8 cellular contexts compared by ENCODE assay signal in genomic region chr20:32277361-32278198, GRCh38. TPM values are rescaled to one million over a fixed set of nuclear protein-coding genes. Genes with fewer than 3 reads are reported as not detected.
A peak's percentile ranks its signal among the peaks of the same experiment; 100 is the strongest.
DNase-seq lines count a peak whose midpoint lies in the region; ATAC-seq and TF ChIP-seq lines count a peak whose summit lies in the region.

Gene KIF3B, plus strand, starts transcription at chr20:32277651. Its CDS starts 32,127 bp downstream, at chr20:32309778.

- peak within 1 kb of the TSS; percentile 15 for H2BK15ac ChIP-seq in mesenchymal stem cell (ENCODE audit: low read depth, poor library complexity, severe bottlenecking)

- H2BK120ac ChIP-seq in mesenchymal stem cell (ENCODE audit: low read depth, low read length), result no peak within 1 kb of the TSS

- peak within 1 kb of the TSS; percentile 93 for H3K27ac Mint-ChIP-seq in CD8-positive, alpha-beta T cell
- H3K27ac Mint-ChIP-seq in activated CD8-positive, alpha-beta memory T cell treated with anti-CD3 and anti-CD28 coated beads, Interleukin-2, amount 10 ng/mL, durations not matched to agents 7 days and 5 days, result peak within 1 kb of the TSS; percentile 85

- 4% methylated on average over 57 of the region's 62 CpGs for WGBS in mesenchymal stem cell

- peak within 1 kb of the TSS in 1 of 2 experiments; percentile 64 for H3K14ac ChIP-seq in mesenchymal stem cell (ENCODE audit: low read length in 2 of 2)

- no peaks in the 10 kb centered on the region for H3K27me3 ChIP-seq in CD8-positive, alpha-beta T cell (ENCODE audit: insufficient read depth, low read length)
- H3K27me3 ChIP-seq in NT2/D1 (ENCODE audit: insufficient read depth, insufficient read length) (peaks cover 7% of the 10 kb centered on the region), endocrine pancreas (ENCODE audit: control insufficient read depth, insufficient read depth, low read length) (no peaks in the 10 kb centered on the region), mesenchymal stem cell (ENCODE audit: control insufficient read depth in 1 of 2, insufficient read depth in 1 of 2, low read length in 2 of 2) (peaks cover 0 to 2% of the 10 kb centered on the region in 2 experiments)

- no peaks in the 10 kb centered on the region for H3K27me3 Mint-ChIP-seq in CD8-positive, alpha-beta T cell (ENCODE audit: low read depth)
- no peaks in the 10 kb centered on the region for H3K27me3 Mint-ChIP-seq in activated CD8-positive, alpha-beta memory T cell treated with anti-CD3 and anti-CD28 coated beads, Interleukin-2, amount 10 ng/mL, durations not matched to agents 7 days and 5 days

- H3K9me3 ChIP-seq in CD8-positive, alpha-beta T cell (ENCODE audit: low read length), result no peaks in the 10 kb centered on the region
- H3K9me3 ChIP-seq in NT2/D1 (ENCODE audit: insufficient read depth, low read length) (peaks cover 3% of the 10 kb centered on the region; the same call in 1 of the 2 replicates), endocrine pancreas (ENCODE audit: control insufficient read depth, low read length) (no peaks in the 10 kb centered on the region), mesenchymal stem cell (ENCODE audit: control insufficient read depth, low read length) (no peaks in the 10 kb centered on the region)

- H3K4me3 Mint-ChIP-seq in CD8-positive, alpha-beta T cell, result peak within 1 kb of the TSS; percentile 90
- peak within 1 kb of the TSS; percentile 84 for H3K4me3 Mint-ChIP-seq in activated CD8-positive, alpha-beta memory T cell treated with anti-CD3 and anti-CD28 coated beads, Interleukin-2, amount 10 ng/mL, durations not matched to agents 7 days and 5 days

- no peaks in the 10 kb centered on the region for H3K9me3 Mint-ChIP-seq in CD8-positive, alpha-beta T cell
- peaks cover 3% of the 10 kb centered on the region for H3K9me3 Mint-ChIP-seq in activated CD8-positive, alpha-beta memory T cell treated with anti-CD3 and anti-CD28 coated beads, Interleukin-2, amount 10 ng/mL, durations not matched to agents 7 days and 5 days (ENCODE audit: low read depth)

- H3K4me1 Mint-ChIP-seq in CD8-positive, alpha-beta T cell (ENCODE audit: low read depth), result peaks cover 44% of the 10 kb centered on the region
- peaks cover 44% of the 10 kb centered on the region for H3K4me1 Mint-ChIP-seq in activated CD8-positive, alpha-beta memory T cell treated with anti-CD3 and anti-CD28 coated beads, Interleukin-2, amount 10 ng/mL, durations not matched to agents 7 days and 5 days

- H3K18ac ChIP-seq in mesenchymal stem cell (ENCODE audit: low read depth in 1 of 2, low read length in 2 of 2), result peak within 1 kb of the TSS; percentile 85 to 98

- CTCF ChIA-PET in CD8-positive, alpha-beta T cell (lab: Charles Lee), result interaction anchor here (1.2 kb wide), 1 partner anchor 12 kb away, joined by 3 read pairs; no protein-coding TSS in a partner anchor
- CTCF ChIA-PET in activated CD8-positive, alpha-beta memory T cell treated with anti-CD3 and anti-CD28 coated beads, Interleukin-2, amount 10 ng/mL, durations not matched to agents 7 days and 5 days (lab: Charles Lee), result interaction anchor here (1.0 kb wide), 1 partner anchor 75 kb away, joined by 3 read pairs; no protein-coding TSS in a partner anchor

- peaks cover 20% of the 10 kb centered on the region for H3K4me1 ChIP-seq in CD8-positive, alpha-beta T cell (ENCODE audit: insufficient read depth, low read length)
- H3K4me1 ChIP-seq in NT2/D1 (ENCODE audit: insufficient read depth, insufficient read length) (no peaks in the 10 kb centered on the region), endocrine pancreas (ENCODE audit: control insufficient read depth, insufficient read depth, low read length) (no peaks in the 10 kb centered on the region), mesenchymal stem cell (ENCODE audit: control insufficient read depth, insufficient read depth, low read depth, low read length) (peaks cover 12% of the 10 kb centered on the region)

- no peak for TF ChIP-seq CTCF in CD8-positive, alpha-beta T cell (IDR thresholded peaks at IDR 0.05)

- ATAC-seq in CD8-positive, alpha-beta T cell, result peak; percentile 85
- peak; percentile 62 for ATAC-seq in GM21360 (IDR thresholded peaks at IDR 0.05; ENCODE audit: unreplicated experiment)
- peak; percentile 88 for ATAC-seq in activated CD8-positive, alpha-beta memory T cell treated with anti-CD3 and anti-CD28 coated beads, Interleukin-2, amount 10 ng/mL, durations not matched to agents 7 days and 5 days

- peak within 1 kb of the TSS; percentile 94 for H4K8ac ChIP-seq in mesenchymal stem cell (ENCODE audit: low read length)

- DNase-seq in CD8-positive, alpha-beta T cell, result peak; percentile 68 to 89 (median 80)
- peak in 72 of 76 experiments; percentile 10 to 87 (median 69) for DNase-seq in HUDEP-2 (lab: John Stamatoyannopoulos, UW; ENCODE audit: unreplicated experiment in 76 of 76)
- peak; percentile 57 for DNase-seq in NT2/D1 (ENCODE audit: low read depth, low spot score)
- peak; percentile 95 for DNase-seq in activated CD8-positive, alpha-beta memory T cell treated with anti-CD3 and anti-CD28 coated beads, Interleukin-2, amount 10 ng/mL, durations not matched to agents 7 days and 5 days
- DNase-seq in mesenchymal stem cell, result peak; percentile 95
- peak; percentile 81 for DNase-seq in stimulated activated CD8-positive, alpha-beta memory T cell treated with anti-CD3 and anti-CD28 coated beads, Interleukin-12 subunit alpha, Interleukin-12 subunit beta, amount 100 ng/mL, for 1 hour (ENCODE audit: low read depth)

- H3K27ac ChIP-seq in CD8-positive, alpha-beta T cell (ENCODE audit: low read depth, low read length), result peak within 1 kb of the TSS; percentile 64
- no peak within 1 kb of the TSS for H3K27ac ChIP-seq in mesenchymal stem cell (ENCODE audit: low read length, poor library complexity, severe bottlenecking)

- H3K36me3 ChIP-seq in CD8-positive, alpha-beta T cell (ENCODE audit: insufficient read depth, low read length), result no peaks in the 10 kb centered on the region
- H3K36me3 ChIP-seq in NT2/D1 (ENCODE audit: insufficient read depth, insufficient read length, low read length) (peaks cover 8% of the 10 kb centered on the region), endocrine pancreas (ENCODE audit: control insufficient read depth, insufficient read depth, low read length) (no peaks in the 10 kb centered on the region), mesenchymal stem cell (ENCODE audit: control insufficient read depth in 1 of 2, insufficient read depth in 2 of 2, low read depth in 1 of 2, low read length in 2 of 2) (peaks cover 3 to 9% of the 10 kb centered on the region in 2 experiments)

- peaks cover 38% of the 10 kb centered on the region for H3K79me1 ChIP-seq in mesenchymal stem cell (replicated peaks; ENCODE audit: low read length, poor library complexity, severe bottlenecking)

- H3K9ac ChIP-seq in NT2/D1 (ENCODE audit: insufficient read length, low read depth) (peak within 1 kb of the TSS; percentile 91), endocrine pancreas (ENCODE audit: control insufficient read depth, insufficient read depth, low read length) (peak within 1 kb of the TSS; percentile 82), mesenchymal stem cell (ENCODE audit: low read length) (peak within 1 kb of the TSS; percentile 97)

- peak within 1 kb of the TSS; percentile 75 to 94 for H3K4ac ChIP-seq in mesenchymal stem cell (ENCODE audit: low read depth in 1 of 2, low read length in 2 of 2)

- peak within 1 kb of the TSS; percentile 91 for H3K4me3 ChIP-seq in CD8-positive, alpha-beta T cell (ENCODE audit: low read depth, low read length)
- peak within 1 kb of the TSS; percentile 88 for H3K4me3 ChIP-seq in NT2/D1 (ENCODE audit: insufficient read length, low read depth)
- H3K4me3 ChIP-seq in endocrine pancreas (ENCODE audit: control insufficient read depth, insufficient read depth, low read length), result peak within 1 kb of the TSS; percentile 71
- peak within 1 kb of the TSS; percentile 97 to 98 for H3K4me3 ChIP-seq in mesenchymal stem cell (ENCODE audit: insufficient read depth in 1 of 2, low read depth in 1 of 2, low read length in 2 of 2)

- peak within 1 kb of the TSS in 1 of 2 experiments; percentile 90 for H3K23ac ChIP-seq in mesenchymal stem cell (ENCODE audit: low read length in 2 of 2)

- H2BK5ac ChIP-seq in mesenchymal stem cell (ENCODE audit: low read depth, low read length, poor library complexity, severe bottlenecking), result no peak within 1 kb of the TSS

- peaks cover 13% of the 10 kb centered on the region for H3K36me3 Mint-ChIP-seq in CD8-positive, alpha-beta T cell
- H3K36me3 Mint-ChIP-seq in activated CD8-positive, alpha-beta memory T cell treated with anti-CD3 and anti-CD28 coated beads, Interleukin-2, amount 10 ng/mL, durations not matched to agents 7 days and 5 days, result peaks cover 15% of the 10 kb centered on the region

- H2AK5ac ChIP-seq in mesenchymal stem cell (ENCODE audit: low read length, severe bottlenecking), result peak within 1 kb of the TSS; percentile 79

- peak within 1 kb of the TSS; percentile 98 for H4K91ac ChIP-seq in mesenchymal stem cell (ENCODE audit: low read length)

- peak within 1 kb of the TSS; percentile 97 for H2AFZ ChIP-seq in mesenchymal stem cell (ENCODE audit: low read depth, low read length)

- H3K4me2 ChIP-seq in mesenchymal stem cell (ENCODE audit: low read length, poor library complexity, severe bottlenecking), result peak within 1 kb of the TSS; percentile 91

- H2BK12ac ChIP-seq in mesenchymal stem cell (ENCODE audit: low read length in 2 of 2), result peak within 1 kb of the TSS in 1 of 2 experiments; percentile 72

- POLR2A ChIA-PET in CD8-positive, alpha-beta T cell (lab: Charles Lee), result interaction anchor here (0.9 kb wide), 1 partner anchor 11 kb away, joined by 3 read pairs; no protein-coding TSS in a partner anchor

- intact Hi-C loops in CD8-positive, alpha-beta T cell (cut with DNase I, micrococcal nuclease), result loop anchor here (1.0 to 5.0 kb wide), 9 partner anchors 8 to 205 kb away; partner anchors contain the start of genes ASXL1 (in 2 of the 2), PLAGL2 (in 2 of the 2), POFUT1 (in 2 of the 2) and TM9SF4 (in 1 of the 2)

RNA-seq across cellular contexts. Expression of gene KIF3B, which starts in this region (rescaled TPM):
- 1 to 10 TPM; 7.1 to 8.1 TPM for total RNA-seq in CD8-positive, alpha-beta T cell
- 10 to 100 TPM; 19.9 to 26.0 TPM for total RNA-seq in activated CD8-positive, alpha-beta memory T cell treated with anti-CD3 and anti-CD28 coated beads, Interleukin-2, amount 10 ng/mL, durations not matched to agents 7 days and 5 days
- polyA plus RNA-seq in mesenchymal stem cell (2013, experiment 1 of 2), result 34.9 TPM
- 34.4 TPM for polyA plus RNA-seq in mesenchymal stem cell (2013, experiment 2 of 2)
